1 cellular context compared by ENCODE assay signal in the genomic region with DNA sequence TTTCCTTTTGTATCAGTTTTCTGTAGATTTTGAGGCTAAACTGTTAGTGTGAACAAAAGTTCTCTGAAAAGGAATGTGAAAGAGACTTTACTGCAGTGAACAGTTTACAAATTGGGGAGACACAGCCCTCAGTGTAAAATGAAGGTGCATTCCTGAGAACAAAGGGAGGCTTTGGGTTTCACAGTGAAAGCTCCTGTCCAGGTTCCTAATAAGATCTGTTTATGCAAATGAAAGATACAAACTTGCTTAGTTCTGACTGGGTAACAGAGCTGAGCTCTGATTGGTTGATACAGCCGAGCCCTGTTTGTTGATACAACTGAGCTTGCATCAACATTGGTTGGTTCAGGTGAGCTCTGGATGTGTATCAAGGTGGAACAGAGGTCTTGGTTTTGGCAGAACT.
TF ChIP-seq lines count a peak whose summit lies in the region.

No MANE protein-coding gene starts in this region.

TF ChIP-seq in GM23338, 12 proteins besides CTCF, POLR2A, EP300 and RAD21 (continued from another document):
- TF ChIP-seq, protein P1, sequence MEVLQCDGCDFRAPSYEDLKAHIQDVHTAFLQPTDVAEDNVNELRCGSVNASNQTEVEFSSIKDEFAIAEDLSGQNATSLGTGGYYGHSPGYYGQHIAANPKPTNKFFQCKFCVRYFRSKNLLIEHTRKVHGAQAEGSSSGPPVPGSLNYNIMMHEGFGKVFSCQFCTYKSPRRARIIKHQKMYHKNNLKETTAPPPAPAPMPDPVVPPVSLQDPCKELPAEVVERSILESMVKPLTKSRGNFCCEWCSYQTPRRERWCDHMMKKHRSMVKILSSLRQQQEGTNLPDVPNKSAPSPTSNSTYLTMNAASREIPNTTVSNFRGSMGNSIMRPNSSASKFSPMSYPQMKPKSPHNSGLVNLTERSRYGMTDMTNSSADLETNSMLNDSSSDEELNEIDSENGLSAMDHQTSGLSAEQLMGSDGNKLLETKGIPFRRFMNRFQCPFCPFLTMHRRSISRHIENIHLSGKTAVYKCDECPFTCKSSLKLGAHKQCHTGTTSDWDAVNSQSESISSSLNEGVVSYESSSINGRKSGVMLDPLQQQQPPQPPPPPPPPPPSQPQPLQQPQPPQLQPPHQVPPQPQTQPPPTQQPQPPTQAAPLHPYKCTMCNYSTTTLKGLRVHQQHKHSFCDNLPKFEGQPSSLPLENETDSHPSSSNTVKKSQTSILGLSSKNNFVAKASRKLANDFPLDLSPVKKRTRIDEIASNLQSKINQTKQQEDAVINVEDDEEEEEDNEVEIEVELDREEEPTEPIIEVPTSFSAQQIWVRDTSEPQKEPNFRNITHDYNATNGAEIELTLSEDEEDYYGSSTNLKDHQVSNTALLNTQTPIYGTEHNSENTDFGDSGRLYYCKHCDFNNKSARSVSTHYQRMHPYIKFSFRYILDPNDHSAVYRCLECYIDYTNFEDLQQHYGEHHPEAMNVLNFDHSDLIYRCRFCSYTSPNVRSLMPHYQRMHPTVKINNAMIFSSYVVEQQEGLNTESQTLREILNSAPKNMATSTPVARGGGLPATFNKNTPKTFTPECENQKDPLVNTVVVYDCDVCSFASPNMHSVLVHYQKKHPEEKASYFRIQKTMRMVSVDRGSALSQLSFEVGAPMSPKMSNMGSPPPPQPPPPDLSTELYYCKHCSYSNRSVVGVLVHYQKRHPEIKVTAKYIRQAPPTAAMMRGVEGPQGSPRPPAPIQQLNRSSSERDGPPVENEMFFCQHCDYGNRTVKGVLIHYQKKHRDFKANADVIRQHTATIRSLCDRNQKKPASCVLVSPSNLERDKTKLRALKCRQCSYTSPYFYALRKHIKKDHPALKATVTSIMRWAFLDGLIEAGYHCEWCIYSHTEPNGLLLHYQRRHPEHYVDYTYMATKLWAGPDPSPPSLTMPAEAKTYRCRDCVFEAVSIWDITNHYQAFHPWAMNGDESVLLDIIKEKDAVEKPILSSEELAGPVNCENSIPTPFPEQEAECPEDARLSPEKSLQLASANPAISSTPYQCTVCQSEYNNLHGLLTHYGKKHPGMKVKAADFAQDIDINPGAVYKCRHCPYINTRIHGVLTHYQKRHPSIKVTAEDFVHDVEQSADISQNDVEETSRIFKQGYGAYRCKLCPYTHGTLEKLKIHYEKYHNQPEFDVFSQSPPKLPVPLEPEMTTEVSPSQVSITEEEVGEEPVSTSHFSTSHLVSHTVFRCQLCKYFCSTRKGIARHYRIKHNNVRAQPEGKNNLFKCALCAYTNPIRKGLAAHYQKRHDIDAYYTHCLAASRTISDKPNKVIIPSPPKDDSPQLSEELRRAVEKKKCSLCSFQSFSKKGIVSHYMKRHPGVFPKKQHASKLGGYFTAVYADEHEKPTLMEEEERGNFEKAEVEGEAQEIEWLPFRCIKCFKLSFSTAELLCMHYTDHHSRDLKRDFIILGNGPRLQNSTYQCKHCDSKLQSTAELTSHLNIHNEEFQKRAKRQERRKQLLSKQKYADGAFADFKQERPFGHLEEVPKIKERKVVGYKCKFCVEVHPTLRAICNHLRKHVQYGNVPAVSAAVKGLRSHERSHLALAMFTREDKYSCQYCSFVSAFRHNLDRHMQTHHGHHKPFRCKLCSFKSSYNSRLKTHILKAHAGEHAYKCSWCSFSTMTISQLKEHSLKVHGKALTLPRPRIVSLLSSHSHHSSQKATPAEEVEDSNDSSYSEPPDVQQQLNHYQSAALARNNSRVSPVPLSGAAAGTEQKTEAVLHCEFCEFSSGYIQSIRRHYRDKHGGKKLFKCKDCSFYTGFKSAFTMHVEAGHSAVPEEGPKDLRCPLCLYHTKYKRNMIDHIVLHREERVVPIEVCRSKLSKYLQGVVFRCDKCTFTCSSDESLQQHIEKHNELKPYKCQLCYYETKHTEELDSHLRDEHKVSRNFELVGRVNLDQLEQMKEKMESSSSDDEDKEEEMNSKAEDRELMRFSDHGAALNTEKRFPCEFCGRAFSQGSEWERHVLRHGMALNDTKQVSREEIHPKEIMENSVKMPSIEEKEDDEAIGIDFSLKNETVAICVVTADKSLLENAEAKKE (CRISPR knock-in tag; IDR thresholded peaks at IDR 0.05): no peak
- TF ChIP-seq, protein P2, sequence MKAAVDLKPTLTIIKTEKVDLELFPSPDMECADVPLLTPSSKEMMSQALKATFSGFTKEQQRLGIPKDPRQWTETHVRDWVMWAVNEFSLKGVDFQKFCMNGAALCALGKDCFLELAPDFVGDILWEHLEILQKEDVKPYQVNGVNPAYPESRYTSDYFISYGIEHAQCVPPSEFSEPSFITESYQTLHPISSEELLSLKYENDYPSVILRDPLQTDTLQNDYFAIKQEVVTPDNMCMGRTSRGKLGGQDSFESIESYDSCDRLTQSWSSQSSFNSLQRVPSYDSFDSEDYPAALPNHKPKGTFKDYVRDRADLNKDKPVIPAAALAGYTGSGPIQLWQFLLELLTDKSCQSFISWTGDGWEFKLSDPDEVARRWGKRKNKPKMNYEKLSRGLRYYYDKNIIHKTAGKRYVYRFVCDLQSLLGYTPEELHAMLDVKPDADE (IDR thresholded peaks at IDR 0.05): no peak
- TF ChIP-seq STAT1 (IDR thresholded peaks at IDR 0.05; ENCODE audit: unreplicated experiment) (no peak), POLR2AphosphoS5 (IDR thresholded peaks at IDR 0.05; ENCODE audit: low read depth) (no peak)
